ENCODE assay signal across 8 cellular contexts in the genomic region with DNA sequence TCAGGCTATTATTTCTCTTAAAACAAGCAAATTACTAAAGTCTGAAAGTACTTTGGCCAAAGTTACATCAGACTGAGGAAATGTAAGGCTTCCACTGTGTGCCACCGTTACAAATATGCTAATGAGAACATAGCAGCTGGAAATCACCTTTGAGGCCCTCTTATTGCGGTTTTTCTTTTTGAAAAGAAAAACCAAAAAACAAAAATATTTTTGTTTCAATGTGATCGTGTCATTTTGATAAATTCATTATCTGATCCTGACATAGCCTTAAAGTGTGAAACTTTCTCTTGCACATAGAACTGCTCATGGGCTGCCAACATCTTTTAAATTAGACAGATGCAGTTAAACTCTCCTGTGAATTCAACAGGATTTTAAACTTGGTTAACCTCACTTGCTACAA. TPM values are rescaled to one million over a fixed set of nuclear protein-coding genes. Genes with fewer than 3 reads are reported as not detected.
A peak's percentile ranks its signal among the peaks of the same experiment; 100 is the strongest.
DNase-seq lines count a peak whose midpoint lies in the region; ATAC-seq and TF ChIP-seq lines count a peak whose summit lies in the region.

No MANE protein-coding gene starts in this region.

- H3K4me1 ChIP-seq in MM.1S (ENCODE audit: low read length) (peaks cover 20% of the 10 kb centered on the region), neutrophil (ENCODE audit: control insufficient read depth in 1 of 2, insufficient read depth in 1 of 2, low read depth in 1 of 2, low read length in 1 of 2) (peaks cover 59 to 65% of the 10 kb centered on the region in 2 experiments)

- peaks cover 7% of the 10 kb centered on the region for H3K36me3 Mint-ChIP-seq in activated CD4-positive, alpha-beta T cell treated with anti-CD3 and anti-CD28 coated beads, Interleukin-2, amount 10 ng/mL, durations not matched to agents 7 days and 5 days (ENCODE audit: low read depth)

- no peaks in the 10 kb centered on the region for H3K9me3 Mint-ChIP-seq in activated CD4-positive, alpha-beta T cell treated with anti-CD3 and anti-CD28 coated beads, Interleukin-2, amount 10 ng/mL, durations not matched to agents 7 days and 5 days

- ATAC-seq in HG02678 (IDR thresholded peaks at IDR 0.05; ENCODE audit: unreplicated experiment) = peak; percentile 26

- peak overlapping the region; percentile 35; the same call in 1 of the 2 replicates for H3K9ac ChIP-seq in MM.1S (ENCODE audit: low read length)

- H4K20me1 ChIP-seq in MM.1S (ENCODE audit: insufficient read depth, low read length) = no peaks in the 10 kb centered on the region; the same call in 1 of the 2 replicates

- no peak overlapping the region for H3K4me3 Mint-ChIP-seq in activated CD4-positive, alpha-beta T cell treated with anti-CD3 and anti-CD28 coated beads, Interleukin-2, amount 10 ng/mL, durations not matched to agents 7 days and 5 days

- peaks cover 52% of the 10 kb centered on the region for H3K4me1 Mint-ChIP-seq in activated CD4-positive, alpha-beta T cell treated with anti-CD3 and anti-CD28 coated beads, Interleukin-2, amount 10 ng/mL, durations not matched to agents 7 days and 5 days

- H3K27me3 ChIP-seq in MM.1S (replicated peaks; ENCODE audit: insufficient read depth, low read length) (no peaks in the 10 kb centered on the region), neutrophil (no peaks in the 10 kb centered on the region)

- peak overlapping the region; percentile 24; the same call in 1 of the 2 replicates for H3K4me3 ChIP-seq in MM.1S (ENCODE audit: low read length)
- peak overlapping the region in 1 of 2 experiments; percentile 22 for H3K4me3 ChIP-seq in neutrophil (ENCODE audit: low read depth in 1 of 2, low read length in 1 of 2)

- H2AFZ ChIP-seq in MM.1S (ENCODE audit: low read length) = peak overlapping the region; percentile 18; the same call in 1 of the 2 replicates

- no peaks in the 10 kb centered on the region for H3K27me3 Mint-ChIP-seq in activated CD4-positive, alpha-beta T cell treated with anti-CD3 and anti-CD28 coated beads, Interleukin-2, amount 10 ng/mL, durations not matched to agents 7 days and 5 days

- POLR2A ChIA-PET in activated CD4-positive, alpha-beta T cell treated with anti-CD3 and anti-CD28 coated beads, Interleukin-2, amount 10 ng/mL, durations not matched to agents 7 days and 5 days (lab: Charles Lee) = no interaction called here

- H3K27ac ChIP-seq in MM.1S (ENCODE audit: low read length) = peak overlapping the region; percentile 64; the same call in 1 of the 2 replicates
- peak overlapping the region; percentile 90 for H3K27ac ChIP-seq in neutrophil

- TF ChIP-seq CTCF in MM.1S (IDR thresholded peaks at IDR 0.05; ENCODE audit: low read length) (no peak), neutrophil (IDR thresholded peaks at IDR 0.05) (no peak)

- H3K9me3 ChIP-seq in MM.1S (replicated peaks; ENCODE audit: insufficient read depth, low read length) (no peaks in the 10 kb centered on the region), neutrophil (no peaks in the 10 kb centered on the region)

- DNase-seq in activated CD4-positive, alpha-beta T cell treated with anti-CD3 and anti-CD28 coated beads, Interleukin-2, amount 10 ng/mL, durations not matched to agents 7 days and 5 days = no peak
- no peak for DNase-seq in activated CD4-positive, alpha-beta T cell treated with anti-CD3 and anti-CD28 coated beads for 48 hours
- peak; percentile 74 for DNase-seq in MM.1S
- no peak for DNase-seq in 8988T
- no peak for DNase-seq in NCI-H2196 treated with DMSO at 0.1 percent for 48 hours (lab: John Stamatoyannopoulos, UW; ENCODE audit: unreplicated experiment)
- DNase-seq in SHP77 (lab: John Stamatoyannopoulos, UW) = no peak

- H3K79me2 ChIP-seq in MM.1S (ENCODE audit: low read length) = peaks cover 33% of the 10 kb centered on the region

- peak overlapping the region; percentile 79 for H3K27ac Mint-ChIP-seq in activated CD4-positive, alpha-beta T cell treated with anti-CD3 and anti-CD28 coated beads, Interleukin-2, amount 10 ng/mL, durations not matched to agents 7 days and 5 days

- peaks cover 30% of the 10 kb centered on the region for H3F3A ChIP-seq in MM.1S (ENCODE audit: insufficient read depth, low read length)

- no peaks in the 10 kb centered on the region for H3K9me2 ChIP-seq in MM.1S (replicated peaks; ENCODE audit: insufficient read depth, low read length)

- peak overlapping the region; percentile 66 for H3K4me2 ChIP-seq in MM.1S (ENCODE audit: low read depth, low read length)

- CTCF ChIA-PET in activated CD4-positive, alpha-beta T cell treated with anti-CD3 and anti-CD28 coated beads, Interleukin-2, amount 10 ng/mL, durations not matched to agents 7 days and 5 days (lab: Charles Lee) = no interaction called here

- H3K36me3 ChIP-seq in MM.1S (replicated peaks; ENCODE audit: insufficient read depth, low read length) = no peaks in the 10 kb centered on the region
- no peaks in the 10 kb centered on the region for H3K36me3 ChIP-seq in neutrophil

RNA-seq across cellular contexts. Expression of gene TIFA, which starts 2.8 kb away (rescaled TPM):
- total RNA-seq in activated CD4-positive, alpha-beta T cell treated with anti-CD3 and anti-CD28 coated beads, Interleukin-2, amount 10 ng/mL, durations not matched to agents 7 days and 5 days = 10 to 100 TPM; 27.0 to 29.4 TPM

RNA-seq across cellular contexts. Expression of gene ALPK1, which starts 8.7 kb away (rescaled TPM):
- total RNA-seq in activated CD4-positive, alpha-beta T cell treated with anti-CD3 and anti-CD28 coated beads, Interleukin-2, amount 10 ng/mL, durations not matched to agents 7 days and 5 days = 10 to 100 TPM; 17.3 to 18.3 TPM

RNA-seq across cellular contexts. Expression of gene AP1AR, which starts 56.9 kb away (rescaled TPM):
- total RNA-seq in activated CD4-positive, alpha-beta T cell treated with anti-CD3 and anti-CD28 coated beads, Interleukin-2, amount 10 ng/mL, durations not matched to agents 7 days and 5 days = 10 to 100 TPM in 1 of 2 experiments, 1 to 10 TPM in 1; 10.0 to 10.5 TPM
